In genomic region chr13:100389617-100390016, GRCh38 we compare ENCODE assay signal across 20 cellular contexts.
"Had no signal": no experiment of that assay in that cellular context is flagged by ENCODE, and none has a peak within 500 bp of the region (broad histone marks: within the 10 kb centered on the region; RNA-seq: fewer than 3 reads in every experiment).

No MANE protein-coding gene starts in this region.

- H3K36me3 ChIP-seq: prostate gland, uterus had no signal

- ATAC-seq: activated CD4-positive, CD25-positive, alpha-beta regulatory T cell treated with anti-CD3 and anti-CD28 coated beads, Interleukin-2, amount 50 U/mL, for 24 hours; left ventricle myocardium superior; right cardiac atrium had no signal

- H3K9me3 ChIP-seq: esophagus muscularis mucosa, prostate gland, tibial nerve, uterus had no signal

- H3K27ac ChIP-seq: esophagus muscularis mucosa, prostate gland, skin epidermis, tibial nerve, uterus had no signal

- DNase-seq: activated CD4-positive, alpha-beta T cell treated with anti-CD3 and anti-CD28 coated beads, Interleukin-2, amount 50 U/mL, for 1 hour; activated naive CD4-positive, alpha-beta T cell; activated naive CD8-positive, alpha-beta T cell treated with anti-CD3 and anti-CD28 coated beads, Interleukin-2, amount 10 ng/mL, durations not matched to agents 7 days and 5 days; activated T-cell treated with anti-CD3 and anti-CD28 coated beads for 4 hours; central memory CD4-positive, alpha-beta T cell; cortex of kidney; effector CD4-positive, alpha-beta T cell; hippocampal formation; left ventricle myocardium superior; mesendoderm; right cardiac atrium; stimulated activated CD4-positive, alpha-beta T cell treated with anti-CD3 and anti-CD28 coated beads, Interleukin-15, amount 100 ng/mL, for 24 hours; stimulated activated CD4-positive, alpha-beta T cell treated with anti-CD3 and anti-CD28 coated beads, Interleukin-4, amount 100 ng/mL, for 24 hours; stimulated activated naive CD4-positive, alpha-beta T cell; uterus had no signal

- H3K4me1 ChIP-seq: prostate gland had no signal

- H3K27me3 ChIP-seq: esophagus muscularis mucosa, tibial nerve, uterus had no signal

- H3K4me3 ChIP-seq: esophagus muscularis mucosa, prostate gland, skin epidermis, tibial nerve, uterus had no signal
